Comparison of ENCODE assay signal across 11 cellular contexts in the genomic region with DNA sequence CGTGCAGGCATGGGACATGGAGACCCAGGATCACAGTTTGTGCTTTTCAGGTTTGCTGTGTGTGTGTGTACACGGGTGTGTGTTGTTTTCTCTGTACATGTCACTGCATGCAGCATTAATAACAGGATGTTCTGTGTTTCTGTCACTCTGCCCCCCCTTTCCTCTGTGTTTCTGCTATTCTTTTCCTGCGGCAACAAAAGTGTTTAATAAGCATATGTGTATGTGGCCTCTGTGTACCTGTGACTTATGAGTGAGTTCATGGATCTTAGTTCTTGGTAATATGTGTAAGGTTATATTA. TPM values are rescaled to one million over a fixed set of nuclear protein-coding genes. Genes with fewer than 3 reads are reported as not detected.
DNase-seq lines count a peak whose midpoint lies in the region; ATAC-seq and FAIRE-seq lines count a peak whose summit lies in the region.
"Had no signal": no experiment of that assay in that cellular context is flagged by ENCODE, and none has a peak within 500 bp of the region (broad histone marks: within the 10 kb centered on the region; RNA-seq: fewer than 3 reads in every experiment).

No MANE protein-coding gene starts in this region.

- peaks cover 68% of the 10 kb centered on the region for H3K4me1 Mint-ChIP-seq in activated naive CD4-positive, alpha-beta T cell treated with anti-CD3 and anti-CD28 coated beads for 36 hours (ENCODE audit: low read depth)
- H3K4me1 Mint-ChIP-seq in activated CD8-positive, alpha-beta T cell treated with anti-CD3 and anti-CD28 coated beads, Interleukin-2, amount 10 ng/mL, durations not matched to agents 7 days and 5 days (ENCODE audit: low read depth), result peaks cover 74% of the 10 kb centered on the region

- H3K9me3 ChIP-seq in iPS-20b (ENCODE audit: insufficient read depth, low read depth, low read length) (no peaks in the 10 kb centered on the region), stomach smooth muscle (ENCODE audit: control insufficient read depth in 2 of 2, low read length in 2 of 2) (no peaks in the 10 kb centered on the region)

- intact Hi-C loops in activated naive CD4-positive, alpha-beta T cell treated with anti-CD3 and anti-CD28 coated beads for 36 hours (cut with micrococcal nuclease), result loop anchor here (2.0 to 5.0 kb wide), 3 partner anchors 13 to 263 kb away; no protein-coding TSS in a partner anchor

- POLR2A ChIA-PET in activated CD8-positive, alpha-beta T cell treated with anti-CD3 and anti-CD28 coated beads, Interleukin-2, amount 10 ng/mL, durations not matched to agents 7 days and 5 days (lab: Charles Lee), result interaction anchor here (0.9 to 2.2 kb wide), 5 partner anchors 11 to 458 kb away, joined by 3 to 23 read pairs (median 4); partner anchors contain the start of genes B3GALT4, BAK1, CUTA and SYNGAP1

- peaks cover 13% of the 10 kb centered on the region for H3K36me3 ChIP-seq in iPS-20b (ENCODE audit: insufficient read depth, low read depth, low read length)
- H3K36me3 ChIP-seq in stomach smooth muscle (ENCODE audit: control insufficient read depth in 2 of 2, insufficient read depth in 2 of 2, low read length in 2 of 2), result no peaks in the 10 kb centered on the region

- CTCF ChIA-PET in activated naive CD4-positive, alpha-beta T cell treated with anti-CD3 and anti-CD28 coated beads for 36 hours (lab: Charles Lee), result interaction anchor here (1.2 to 2.2 kb wide), 3 partner anchors 14 to 160 kb away, joined by 3 to 7 read pairs (median 4); no protein-coding TSS in a partner anchor
- CTCF ChIA-PET in activated CD8-positive, alpha-beta T cell treated with anti-CD3 and anti-CD28 coated beads, Interleukin-2, amount 10 ng/mL, durations not matched to agents 7 days and 5 days (lab: Charles Lee), result interaction anchor here (1.0 to 4.1 kb wide), 7 partner anchors 10 to 150 kb away, joined by 3 to 21 read pairs (median 8); partner anchors contain the start of genes BAK1, CUTA, SYNGAP1 and ZBTB22

- no peak for ATAC-seq in activated CD8-positive, alpha-beta T cell treated with anti-CD3 and anti-CD28 coated beads, Interleukin-2, amount 10 ng/mL, durations not matched to agents 7 days and 5 days
- ATAC-seq in GM21381 (IDR thresholded peaks at IDR 0.05; ENCODE audit: unreplicated experiment), result no peak
- ATAC-seq: left cardiac atrium had no signal

- H3K27ac Mint-ChIP-seq in activated naive CD4-positive, alpha-beta T cell treated with anti-CD3 and anti-CD28 coated beads for 36 hours, result peak overlapping the region; percentile 82
- peak overlapping the region; percentile 86 for H3K27ac Mint-ChIP-seq in activated CD8-positive, alpha-beta T cell treated with anti-CD3 and anti-CD28 coated beads, Interleukin-2, amount 10 ng/mL, durations not matched to agents 7 days and 5 days

- H3K27me3 Mint-ChIP-seq in activated naive CD4-positive, alpha-beta T cell treated with anti-CD3 and anti-CD28 coated beads for 36 hours (ENCODE audit: low read depth), result no peaks in the 10 kb centered on the region
- H3K27me3 Mint-ChIP-seq in activated CD8-positive, alpha-beta T cell treated with anti-CD3 and anti-CD28 coated beads, Interleukin-2, amount 10 ng/mL, durations not matched to agents 7 days and 5 days (ENCODE audit: low read depth), result no peaks in the 10 kb centered on the region

- H3K4me1 ChIP-seq in iPS-20b (ENCODE audit: insufficient read depth, low read length) (peaks cover 62% of the 10 kb centered on the region), stomach smooth muscle (ENCODE audit: control insufficient read depth, insufficient read depth, low read length) (peaks cover 74% of the 10 kb centered on the region)

- no peaks in the 10 kb centered on the region for H3K9me3 Mint-ChIP-seq in activated naive CD4-positive, alpha-beta T cell treated with anti-CD3 and anti-CD28 coated beads for 36 hours
- H3K9me3 Mint-ChIP-seq in activated CD8-positive, alpha-beta T cell treated with anti-CD3 and anti-CD28 coated beads, Interleukin-2, amount 10 ng/mL, durations not matched to agents 7 days and 5 days (ENCODE audit: insufficient read depth), result no peaks in the 10 kb centered on the region

- H3K27ac ChIP-seq in iPS-20b (ENCODE audit: low read length) (peak overlapping the region; percentile 100), stomach smooth muscle (ENCODE audit: low read length) (peak overlapping the region; percentile 77)

- H3K4me3 Mint-ChIP-seq in activated naive CD4-positive, alpha-beta T cell treated with anti-CD3 and anti-CD28 coated beads for 36 hours, result peak overlapping the region; percentile 82
- H3K4me3 Mint-ChIP-seq in activated CD8-positive, alpha-beta T cell treated with anti-CD3 and anti-CD28 coated beads, Interleukin-2, amount 10 ng/mL, durations not matched to agents 7 days and 5 days, result peak overlapping the region; percentile 84

- H3K4me3 ChIP-seq in iPS-20b (ENCODE audit: low read length) (no peak overlapping the region), stomach smooth muscle (ENCODE audit: low read length in 2 of 2) (peak overlapping the region in 1 of 2 donors; percentile 24)
- H3K4me3 ChIP-seq: smooth muscle cell had no signal

- DNase-seq in activated naive CD4-positive, alpha-beta T cell treated with anti-CD3 and anti-CD28 coated beads for 36 hours, result no peak
- DNase-seq in activated naive CD4-positive, alpha-beta T cell (lab: John Stamatoyannopoulos, UW), result no peak
- DNase-seq in activated CD8-positive, alpha-beta T cell treated with anti-CD3 and anti-CD28 coated beads, Interleukin-2, amount 10 ng/mL, durations not matched to agents 7 days and 5 days, result peak; percentile 41
- no peak for DNase-seq in RCC 7860 (ENCODE audit: low spot score)
- no peak for DNase-seq in NCI-H187 (lab: John Stamatoyannopoulos, UW)
- DNase-seq: left cardiac atrium, T1000 had no signal

- no peak for FAIRE-seq in RCC 7860 (lab: Jason Lieb, UNC)

- H3K27me3 ChIP-seq in iPS-20b (ENCODE audit: insufficient read depth, low read length), result no peaks in the 10 kb centered on the region
- no peaks in the 10 kb centered on the region for H3K27me3 ChIP-seq in stomach smooth muscle (ENCODE audit: control insufficient read depth in 1 of 2, insufficient read depth in 2 of 2, low read length in 2 of 2)

- H3K9ac ChIP-seq in iPS-20b (ENCODE audit: low read depth, low read length), result peak overlapping the region; percentile 57; the same call in 1 of the 2 replicates
- peak overlapping the region in 1 of 2 donors; percentile 3 for H3K9ac ChIP-seq in stomach smooth muscle (ENCODE audit: low read length in 2 of 2)

- H3K36me3 Mint-ChIP-seq in activated naive CD4-positive, alpha-beta T cell treated with anti-CD3 and anti-CD28 coated beads for 36 hours (ENCODE audit: low read depth), result peaks cover 7% of the 10 kb centered on the region
- H3K36me3 Mint-ChIP-seq in activated CD8-positive, alpha-beta T cell treated with anti-CD3 and anti-CD28 coated beads, Interleukin-2, amount 10 ng/mL, durations not matched to agents 7 days and 5 days (ENCODE audit: low read depth), result peaks cover 10% of the 10 kb centered on the region

RNA-seq across cellular contexts. Expression of gene SYNGAP1, which starts 9.8 kb away (rescaled TPM):
- 10 to 100 TPM; 35.1 to 42.2 TPM for total RNA-seq in activated naive CD4-positive, alpha-beta T cell treated with anti-CD3 and anti-CD28 coated beads for 36 hours
- total RNA-seq in activated CD8-positive, alpha-beta T cell treated with anti-CD3 and anti-CD28 coated beads, Interleukin-2, amount 10 ng/mL, durations not matched to agents 7 days and 5 days, result 10 to 100 TPM; 42.0 to 48.2 TPM

RNA-seq across cellular contexts. Expression of gene CUTA, which starts 11.8 kb away (rescaled TPM):
- 100 to 1,000 TPM; 163 to 181 TPM for total RNA-seq in activated naive CD4-positive, alpha-beta T cell treated with anti-CD3 and anti-CD28 coated beads for 36 hours
- 100 to 1,000 TPM; 179 to 187 TPM for total RNA-seq in activated CD8-positive, alpha-beta T cell treated with anti-CD3 and anti-CD28 coated beads, Interleukin-2, amount 10 ng/mL, durations not matched to agents 7 days and 5 days

RNA-seq across cellular contexts. Expression of gene PHF1, which starts 18.9 kb away (rescaled TPM):
- total RNA-seq in activated naive CD4-positive, alpha-beta T cell treated with anti-CD3 and anti-CD28 coated beads for 36 hours, result 10 to 100 TPM; 31.0 to 32.3 TPM
- 10 to 100 TPM; 35.9 to 36.5 TPM for total RNA-seq in activated CD8-positive, alpha-beta T cell treated with anti-CD3 and anti-CD28 coated beads, Interleukin-2, amount 10 ng/mL, durations not matched to agents 7 days and 5 days

RNA-seq across cellular contexts. Expression of gene ZBTB9, which starts 24.7 kb away (rescaled TPM):
- 1 to 10 TPM; 5.0 to 6.5 TPM for total RNA-seq in activated naive CD4-positive, alpha-beta T cell treated with anti-CD3 and anti-CD28 coated beads for 36 hours
- total RNA-seq in activated CD8-positive, alpha-beta T cell treated with anti-CD3 and anti-CD28 coated beads, Interleukin-2, amount 10 ng/mL, durations not matched to agents 7 days and 5 days, result 1 to 10 TPM; 7.3 to 9.0 TPM

RNA-seq across cellular contexts. Expression of gene KIFC1, which starts 38.1 kb away (rescaled TPM):
- 100 to 1,000 TPM; 107 TPM for total RNA-seq in activated naive CD4-positive, alpha-beta T cell treated with anti-CD3 and anti-CD28 coated beads for 36 hours
- 100 to 1,000 TPM; 175 to 180 TPM for total RNA-seq in activated CD8-positive, alpha-beta T cell treated with anti-CD3 and anti-CD28 coated beads, Interleukin-2, amount 10 ng/mL, durations not matched to agents 7 days and 5 days
